Comparison of ENCODE assay signal across 8 cellular contexts in genomic region chr9:120892748-120893584, GRCh38. TPM values are rescaled to one million over a fixed set of nuclear protein-coding genes. Genes with fewer than 3 reads are reported as not detected.
DNase-seq lines count a peak whose midpoint lies in the region; ATAC-seq and TF ChIP-seq lines count a peak whose summit lies in the region.

No MANE protein-coding gene starts in this region.

- H3K27ac ChIP-seq in fibroblast of lung (ENCODE audit: insufficient read depth, low read length) (no peak overlapping the region), thoracic aorta (peak overlapping the region; percentile 89 to 91)

- H3K27me3 ChIP-seq in fibroblast of lung (ENCODE audit: control insufficient read depth, insufficient read depth, low read length) (no peaks in the 10 kb centered on the region), thoracic aorta (replicated peaks; ENCODE audit: insufficient read depth) (no peaks in the 10 kb centered on the region)

- no peaks in the 10 kb centered on the region for H3K79me2 ChIP-seq in fibroblast of lung (ENCODE audit: control insufficient read depth, insufficient read depth, low read length)

- ATAC-seq in HG02852 (IDR thresholded peaks at IDR 0.05; ENCODE audit: unreplicated experiment) (peak; percentile 63), thoracic aorta (ENCODE audit: insufficient number of reproducible peaks, low FRiP score, low read depth) (no peak)

- no peak overlapping the region for H3K4me2 ChIP-seq in fibroblast of lung (ENCODE audit: extremely low read depth, insufficient read depth, low read length)

- CTCF ChIA-PET in activated CD4-positive, alpha-beta T cell treated with anti-CD3 and anti-CD28 coated beads, Interleukin-2, amount 10 ng/mL, durations not matched to agents 7 days and 5 days (lab: Charles Lee), result interaction anchor here (0.8 to 2.6 kb wide), 9 partner anchors 9 to 138 kb away, joined by 3 to 12 read pairs (median 4); partner anchors contain the start of gene TRAF1

- H3K9ac ChIP-seq in fibroblast of lung (ENCODE audit: insufficient read depth, low read length), result no peak overlapping the region

- H3K4me3 ChIP-seq in fibroblast of lung (replicated peaks in 1 of 4; ENCODE audit: control extremely low read depth in 1 of 4, insufficient read depth in 1 of 4, low read depth in 3 of 4, low read length in 4 of 4), result no peak overlapping the region
- H3K4me3 ChIP-seq in thoracic aorta, result no peak overlapping the region

- H3K4me1 Mint-ChIP-seq in activated CD4-positive, alpha-beta T cell treated with anti-CD3 and anti-CD28 coated beads, Interleukin-2, amount 10 ng/mL, durations not matched to agents 7 days and 5 days, result peaks cover 91% of the 10 kb centered on the region

- peak overlapping the region; percentile 99 for H3K27ac Mint-ChIP-seq in activated CD4-positive, alpha-beta T cell treated with anti-CD3 and anti-CD28 coated beads, Interleukin-2, amount 10 ng/mL, durations not matched to agents 7 days and 5 days

- POLR2A ChIA-PET in activated CD4-positive, alpha-beta T cell treated with anti-CD3 and anti-CD28 coated beads, Interleukin-2, amount 10 ng/mL, durations not matched to agents 7 days and 5 days (lab: Charles Lee), result interaction anchor here (0.6 to 2.4 kb wide), 3 partner anchors 15 to 36 kb away, joined by 4 to 11 read pairs (median 5); partner anchors contain the start of gene PHF19

- H3K36me3 ChIP-seq in fibroblast of lung (ENCODE audit: control insufficient read depth, insufficient read depth, low read length) (no peaks in the 10 kb centered on the region), thoracic aorta (no peaks in the 10 kb centered on the region)

- peak overlapping the region; percentile 62 for H3K4me3 Mint-ChIP-seq in activated CD4-positive, alpha-beta T cell treated with anti-CD3 and anti-CD28 coated beads, Interleukin-2, amount 10 ng/mL, durations not matched to agents 7 days and 5 days

- H3K4me1 ChIP-seq in fibroblast of lung (ENCODE audit: control insufficient read depth, extremely low read depth, insufficient read depth, low read length), result peaks cover 10% of the 10 kb centered on the region
- peaks cover 17 to 77% of the 10 kb centered on the region in 2 donors for H3K4me1 ChIP-seq in thoracic aorta (ENCODE audit: control insufficient read depth in 1 of 2, low read depth in 2 of 2)

- no peaks in the 10 kb centered on the region for H3K9me3 ChIP-seq in fibroblast of lung (ENCODE audit: control insufficient read depth, insufficient read depth, low read depth, low read length)
- H3K9me3 ChIP-seq in thoracic aorta, result no peaks in the 10 kb centered on the region

- no peaks in the 10 kb centered on the region for H3K27me3 Mint-ChIP-seq in activated CD4-positive, alpha-beta T cell treated with anti-CD3 and anti-CD28 coated beads, Interleukin-2, amount 10 ng/mL, durations not matched to agents 7 days and 5 days

- no peak for TF ChIP-seq CTCF in fibroblast of lung (conservative IDR thresholded peaks at IDR 0.05 in 1 of 2, IDR thresholded peaks at IDR 0.05 in 1 of 2; ENCODE audit: low read depth in 1 of 2, low read length in 2 of 2)
- no peak for TF ChIP-seq CTCF in thoracic aorta (IDR thresholded peaks at IDR 0.05)

- no peaks in the 10 kb centered on the region for H4K20me1 ChIP-seq in fibroblast of lung (ENCODE audit: control insufficient read depth, extremely low read depth, insufficient read depth, low read length)

- H3K9me3 Mint-ChIP-seq in activated CD4-positive, alpha-beta T cell treated with anti-CD3 and anti-CD28 coated beads, Interleukin-2, amount 10 ng/mL, durations not matched to agents 7 days and 5 days, result no peaks in the 10 kb centered on the region

- peaks cover 21% of the 10 kb centered on the region for H3K36me3 Mint-ChIP-seq in activated CD4-positive, alpha-beta T cell treated with anti-CD3 and anti-CD28 coated beads, Interleukin-2, amount 10 ng/mL, durations not matched to agents 7 days and 5 days (ENCODE audit: low read depth)

- no peak overlapping the region for H2AFZ ChIP-seq in fibroblast of lung (ENCODE audit: low read length)

- DNase-seq in NCI-H82 (lab: John Stamatoyannopoulos, UW) (peak; percentile 17), NCI-H82 treated with DMSO at 0.1 percent for 48 hours (lab: John Stamatoyannopoulos, UW; ENCODE audit: unreplicated experiment) (no peak), NCI-H1436 (lab: John Stamatoyannopoulos, UW) (peak; percentile 53), fibroblast of lung (ENCODE audit: low read depth in 2 of 2) (peak; percentile 75 to 92), thoracic aorta (ENCODE audit: low spot score) (no peak), middle frontal gyrus (ENCODE audit: extremely low spot score, low spot score) (no peak)
- peak; percentile 77 for DNase-seq in activated CD4-positive, alpha-beta T cell treated with anti-CD3 and anti-CD28 coated beads, Interleukin-2, amount 10 ng/mL, durations not matched to agents 7 days and 5 days

RNA-seq across cellular contexts. Expression of gene PHF19, which starts 16.0 kb away (rescaled TPM):
- 100 to 1,000 TPM; 331 to 351 TPM for total RNA-seq in activated CD4-positive, alpha-beta T cell treated with anti-CD3 and anti-CD28 coated beads, Interleukin-2, amount 10 ng/mL, durations not matched to agents 7 days and 5 days
- total RNA-seq in fibroblast of lung (22.1 and 38.3 TPM in 2 replicates), thoracic aorta (10 to 100 TPM; 47.9 to 81.7 TPM)
- polyA plus RNA-seq in fibroblast of lung, result 21.4 and 60.5 TPM in 2 replicates
- polyA plus RNA-seq in fibroblast of lung (2012), result 26.3 and 73.6 TPM in 2 replicates
- polyA minus RNA-seq in fibroblast of lung (ENCODE audit: low replicate concordance), result 47.6 and 166 TPM in 2 replicates

RNA-seq across cellular contexts. Expression of gene TRAF1, which starts 33.6 kb away (rescaled TPM):
- total RNA-seq in activated CD4-positive, alpha-beta T cell treated with anti-CD3 and anti-CD28 coated beads, Interleukin-2, amount 10 ng/mL, durations not matched to agents 7 days and 5 days, result 10 to 100 TPM; 61.9 to 64.3 TPM
- total RNA-seq in fibroblast of lung, result 2.6 and 3.8 TPM in 2 replicates
- polyA plus RNA-seq in fibroblast of lung, result 0.58 and 0.93 TPM in 2 replicates
- polyA plus RNA-seq in fibroblast of lung (2012), result 0.52 and 0.82 TPM in 2 replicates
- polyA minus RNA-seq in fibroblast of lung (ENCODE audit: low replicate concordance), result 1.4 TPM in 2 replicates
- 10 to 100 TPM; 36.4 to 52.5 TPM for total RNA-seq in thoracic aorta

RNA-seq across cellular contexts. Expression of gene PSMD5, which starts 50.2 kb away (rescaled TPM):
- total RNA-seq in activated CD4-positive, alpha-beta T cell treated with anti-CD3 and anti-CD28 coated beads, Interleukin-2, amount 10 ng/mL, durations not matched to agents 7 days and 5 days, result 10 to 100 TPM; 35.3 to 50.9 TPM
- total RNA-seq in fibroblast of lung (31.8 and 33.9 TPM in 2 replicates), thoracic aorta (10 to 100 TPM; 19.4 to 55.7 TPM)
- polyA plus RNA-seq in fibroblast of lung, result 48.3 and 56.2 TPM in 2 replicates
- polyA plus RNA-seq in fibroblast of lung (2012), result 25.4 and 31.1 TPM in 2 replicates
- polyA minus RNA-seq in fibroblast of lung (ENCODE audit: low replicate concordance), result 9.3 and 11.4 TPM in 2 replicates

Comparison
In these comparisons a context has a peak if more than half of its experiments do, and no peak if none do; other contexts are left out.
1. DNase-seq: peak in NCI-H82 (single experiment), NCI-H1436 (single experiment), activated CD4-positive, alpha-beta T cell treated with anti-CD3 and anti-CD28 coated beads, Interleukin-2, amount 10 ng/mL, durations not matched to agents 7 days and 5 days (single experiment) and fibroblast of lung (2 of 2); none in NCI-H82 treated with DMSO at 0.1 percent for 48 hours (single experiment), thoracic aorta (single experiment) and middle frontal gyrus (single experiment).